In the genomic region with DNA sequence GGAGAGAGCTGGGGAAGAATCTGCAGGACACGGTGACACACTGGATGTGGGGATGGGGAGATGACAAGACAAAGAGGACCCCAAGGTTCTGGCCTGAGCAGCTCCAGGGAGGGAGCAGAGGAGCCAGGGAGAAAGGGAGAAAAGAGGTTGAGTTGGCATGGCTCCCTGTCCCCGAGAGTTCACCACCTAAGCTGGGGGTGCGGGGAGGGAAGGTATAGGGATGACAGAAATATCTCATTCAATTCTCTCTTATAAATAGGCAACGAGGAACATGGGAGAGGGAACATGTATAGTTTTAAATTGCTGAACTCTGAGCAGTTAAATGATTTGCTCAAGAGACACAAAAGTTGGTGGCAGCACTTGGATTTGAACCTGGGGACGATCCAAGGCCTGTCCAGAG, we compare ENCODE assay signal across 14 cellular contexts.
A peak's percentile ranks its signal among the peaks of the same experiment; 100 is the strongest.
DNase-seq lines count a peak whose midpoint lies in the region; ATAC-seq and TF ChIP-seq lines count a peak whose summit lies in the region.
"Had no signal": no experiment of that assay in that cellular context is flagged by ENCODE, and none has a peak within 500 bp of the region (broad histone marks: within the 10 kb centered on the region; RNA-seq: fewer than 3 reads in every experiment).

No MANE protein-coding gene starts in this region.

- no peaks in the 10 kb centered on the region for H3F3A ChIP-seq in neural progenitor cell (ENCODE audit: low read depth)

- no peak for ATAC-seq in esophagus mucosa
- no peak for ATAC-seq in activated T-helper 17 cell treated with anti-CD3 and anti-CD28 coated beads, Interleukin-2, amount 50 U/mL, for 72 hours (replicated peaks)
- ATAC-seq: CD8-positive, alpha-beta T cell; HCT116 had no signal

- no peak for TF ChIP-seq CTCF in neural progenitor cell (IDR thresholded peaks at IDR 0.05)

- WGBS in mesendoderm (ENCODE audit: extremely low coverage, insufficient coverage, low lambda C conversion rate), result no CpG with 5 or more reads among the region's 5 CpGs

- H3K27me3 Mint-ChIP-seq in neural progenitor cell (ENCODE audit: insufficient read depth, low read depth), result peaks cover 21% of the 10 kb centered on the region
- H3K27me3 Mint-ChIP-seq in activated T-helper 17 cell treated with anti-CD3 and anti-CD28 coated beads, Interleukin-2, amount 50 U/mL, for 72 hours, result peaks cover 48% of the 10 kb centered on the region

- H3K9me3 Mint-ChIP-seq in neural progenitor cell, result peaks cover 11% of the 10 kb centered on the region
- no peaks in the 10 kb centered on the region for H3K9me3 Mint-ChIP-seq in activated T-helper 17 cell treated with anti-CD3 and anti-CD28 coated beads, Interleukin-2, amount 50 U/mL, for 72 hours
- H3K9me3 Mint-ChIP-seq: CD8-positive, alpha-beta T cell had no signal

- H3K36me3 ChIP-seq in BLaER1 treated with 17β-estradiol and CSF1 and Interleukin-3, amounts not matched to agents 10 nM and 100 nM, result no peaks in the 10 kb centered on the region
- no peaks in the 10 kb centered on the region for H3K36me3 ChIP-seq in mesendoderm (ENCODE audit: control insufficient read depth, insufficient read depth, low read length)
- H3K36me3 ChIP-seq in neural progenitor cell, result no peaks in the 10 kb centered on the region

- H3K18ac ChIP-seq in mesendoderm (ENCODE audit: low read length), result peak overlapping the region; percentile 15

- no peak overlapping the region for H3K4ac ChIP-seq in mesendoderm (ENCODE audit: low read depth, low read length)

- no peak overlapping the region for H4K5ac ChIP-seq in mesendoderm (ENCODE audit: low read length)

- H3K27ac ChIP-seq in BLaER1 treated with 17β-estradiol and CSF1 and Interleukin-3, amounts not matched to agents 10 nM and 100 nM, result no peak overlapping the region
- H3K27ac ChIP-seq in caudate nucleus (ENCODE audit: low read depth, low read length) (peak overlapping the region; percentile 73), mesendoderm (ENCODE audit: low read depth, low read length) (no peak overlapping the region), neural progenitor cell (no peak overlapping the region)
- H3K27ac ChIP-seq: HL-60 had no signal

- no peak overlapping the region for H3K56ac ChIP-seq in mesendoderm (ENCODE audit: low read length)

- H3K27me3 ChIP-seq in BLaER1 treated with 17β-estradiol and CSF1 and Interleukin-3, amounts not matched to agents 10 nM and 100 nM, result no peaks in the 10 kb centered on the region
- H3K27me3 ChIP-seq in mesendoderm (ENCODE audit: insufficient read depth, low read length, poor library complexity) (no peaks in the 10 kb centered on the region), neural progenitor cell (no peaks in the 10 kb centered on the region)

- peak overlapping the region; percentile 56 for H3K4me3 Mint-ChIP-seq in neural progenitor cell
- H3K4me3 Mint-ChIP-seq in activated T-helper 17 cell treated with anti-CD3 and anti-CD28 coated beads, Interleukin-2, amount 50 U/mL, for 72 hours, result no peak overlapping the region
- H3K4me3 Mint-ChIP-seq: B cell; CD8-positive, alpha-beta T cell had no signal

- peaks cover 78% of the 10 kb centered on the region for H3K4me1 Mint-ChIP-seq in neural progenitor cell
- no peaks in the 10 kb centered on the region for H3K4me1 Mint-ChIP-seq in activated T-helper 17 cell treated with anti-CD3 and anti-CD28 coated beads, Interleukin-2, amount 50 U/mL, for 72 hours
- H3K4me1 Mint-ChIP-seq: B cell had no signal

- H2BK5ac ChIP-seq in mesendoderm (ENCODE audit: low read length), result no peak overlapping the region

- no peak overlapping the region for H3K9ac ChIP-seq in BLaER1 treated with 17β-estradiol and CSF1 and Interleukin-3, amounts not matched to agents 10 nM and 100 nM
- H3K9ac ChIP-seq in mesendoderm (ENCODE audit: low read length) (no peak overlapping the region), neural progenitor cell (no peak overlapping the region)

- H3K36me3 Mint-ChIP-seq in neural progenitor cell, result no peaks in the 10 kb centered on the region
- no peaks in the 10 kb centered on the region for H3K36me3 Mint-ChIP-seq in activated T-helper 17 cell treated with anti-CD3 and anti-CD28 coated beads, Interleukin-2, amount 50 U/mL, for 72 hours (ENCODE audit: low read depth)
- H3K36me3 Mint-ChIP-seq: CD14-positive monocyte; CD8-positive, alpha-beta T cell had no signal

- H3K27ac Mint-ChIP-seq in neural progenitor cell, result peak overlapping the region; percentile 96
- H3K27ac Mint-ChIP-seq in activated T-helper 17 cell treated with anti-CD3 and anti-CD28 coated beads, Interleukin-2, amount 50 U/mL, for 72 hours, result no peak overlapping the region
- H3K27ac Mint-ChIP-seq: B cell; CD8-positive, alpha-beta T cell had no signal

- DNase-seq in caudate nucleus (lab: John Stamatoyannopoulos, UW) (peak in 11 of 61 donors; percentile 3 to 62 (median 38)), mesendoderm (no peak), neural progenitor cell (ENCODE audit: low spot score) (no peak), DMS53 (lab: John Stamatoyannopoulos, UW) (no peak), iPS-NIHi7 (ENCODE audit: extremely low spot score) (no peak)
- DNase-seq: CD8-positive, alpha-beta T cell; COR-L47 had no signal

- H3K4me3 ChIP-seq in BLaER1 treated with 17β-estradiol and CSF1 and Interleukin-3, amounts not matched to agents 10 nM and 100 nM, result no peak overlapping the region
- H3K4me3 ChIP-seq in mesendoderm (ENCODE audit: low read length) (no peak overlapping the region), neural progenitor cell (no peak overlapping the region)

- H3K4me2 ChIP-seq in BLaER1 treated with 17β-estradiol and CSF1 and Interleukin-3, amounts not matched to agents 10 nM and 100 nM, result peak overlapping the region in 9 of 11 experiments; percentile 38 to 82 (median 64); a peak in 17 of 22 replicates
- H3K4me2 ChIP-seq in mesendoderm (ENCODE audit: low read length) (no peak overlapping the region), neural progenitor cell (no peak overlapping the region)

- no peak overlapping the region for H4K8ac ChIP-seq in mesendoderm (ENCODE audit: low read depth, low read length)

- H2AFZ ChIP-seq in neural progenitor cell (replicated peaks), result no peak overlapping the region

- H4K20me1 ChIP-seq in BLaER1 treated with 17β-estradiol and CSF1 and Interleukin-3, amounts not matched to agents 10 nM and 100 nM, result no peaks in the 10 kb centered on the region
- H4K20me1 ChIP-seq in neural progenitor cell (ENCODE audit: low read depth), result no peaks in the 10 kb centered on the region

- H3K4me1 ChIP-seq in BLaER1 treated with 17β-estradiol and CSF1 and Interleukin-3, amounts not matched to agents 10 nM and 100 nM, result peaks cover 19 to 30% (median 24%) of the 10 kb centered on the region in 10 experiments
- H3K4me1 ChIP-seq in mesendoderm (ENCODE audit: control insufficient read depth, low read depth, low read length) (peaks cover 7% of the 10 kb centered on the region), neural progenitor cell (peaks cover 24% of the 10 kb centered on the region)

- no peak overlapping the region for H2AK5ac ChIP-seq in mesendoderm (ENCODE audit: low read length)

- H3K79me1 ChIP-seq in mesendoderm (ENCODE audit: low read length), result no peaks in the 10 kb centered on the region

- H2BK120ac ChIP-seq in mesendoderm (ENCODE audit: low read depth, low read length), result no peak overlapping the region

- H3K79me2 ChIP-seq in mesendoderm (ENCODE audit: control insufficient read depth, insufficient read depth, low read length) (no peaks in the 10 kb centered on the region), neural progenitor cell (ENCODE audit: low read depth) (no peaks in the 10 kb centered on the region)

- H3K9me3 ChIP-seq in BLaER1 treated with 17β-estradiol and CSF1 and Interleukin-3, amounts not matched to agents 10 nM and 100 nM (replicated peaks in 1 of 11), result peaks cover 0 to 6% (median 0%) of the 10 kb centered on the region in 11 experiments; a peak in 4 of 22 replicates
- H3K9me3 ChIP-seq in neural progenitor cell (ENCODE audit: low read depth), result no peaks in the 10 kb centered on the region

- no peak overlapping the region for H2BK15ac ChIP-seq in mesendoderm (replicated peaks; ENCODE audit: low read depth)

- no peak overlapping the region for H3K23ac ChIP-seq in mesendoderm (ENCODE audit: low read length)

Comparison
In these comparisons a context has a peak if more than half of its experiments do, and no peak if none do; other contexts are left out.
1. H3K4me2 ChIP-seq: peak in BLaER1 treated with 17β-estradiol and CSF1 and Interleukin-3, amounts not matched to agents 10 nM and 100 nM (9 of 11); none in mesendoderm (single experiment) and neural progenitor cell (single experiment).